Comparison of ENCODE assay signal across 11 cellular contexts in the genomic region with DNA sequence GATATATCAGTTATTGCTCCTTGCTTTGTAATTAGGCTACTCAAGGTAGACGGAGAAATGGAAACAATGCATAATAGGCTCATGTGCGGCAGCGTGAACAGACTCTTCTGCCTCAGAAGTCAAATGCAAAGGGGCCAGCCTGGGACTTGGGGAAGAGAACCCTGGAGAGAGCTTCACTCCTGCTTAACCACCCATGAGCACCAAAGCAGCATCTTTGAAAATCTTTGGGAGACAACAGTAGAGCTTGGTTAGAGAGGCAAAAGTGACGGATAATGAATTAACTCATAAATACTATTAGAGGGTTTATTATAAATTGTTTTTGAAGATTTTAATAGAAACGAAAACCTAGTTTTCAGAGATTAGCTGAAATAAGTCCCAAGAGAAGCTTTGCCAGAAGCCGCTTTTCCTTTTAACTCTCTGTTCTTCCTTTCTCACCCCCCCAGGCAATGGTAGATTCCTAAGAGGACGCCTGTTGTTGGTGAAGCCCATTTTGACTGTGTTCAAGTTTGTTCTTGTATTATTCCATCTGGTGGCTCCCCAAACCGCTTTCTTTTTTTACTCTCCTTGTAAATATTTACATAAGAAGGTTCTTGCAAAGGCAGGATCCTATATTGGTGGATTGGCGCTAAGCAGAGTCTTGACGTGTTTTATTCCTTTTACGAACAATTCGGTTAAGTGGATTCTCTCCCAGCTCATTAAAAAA.
DNase-seq lines count a peak whose midpoint lies in the region; ATAC-seq and TF ChIP-seq lines count a peak whose summit lies in the region.
"Had no signal": no experiment of that assay in that cellular context is flagged by ENCODE, and none has a peak within 500 bp of the region (broad histone marks: within the 10 kb centered on the region; RNA-seq: fewer than 3 reads in every experiment).

No MANE protein-coding gene starts in this region.

- no peak for TF ChIP-seq CTCF in choroid plexus epithelial cell (conservative IDR thresholded peaks at IDR 0.05; ENCODE audit: low read depth, low read length)

- no peak overlapping the region for H3K4me3 ChIP-seq in choroid plexus epithelial cell (ENCODE audit: low read depth, low read length)
- H3K4me3 ChIP-seq: left ventricle myocardium inferior had no signal

- ATAC-seq in sciatic nerve (peak; percentile 62), GM18907 (IDR thresholded peaks at IDR 0.05; ENCODE audit: unreplicated experiment) (no peak)

- peak; percentile 29 for DNase-seq in EH (ENCODE audit: low read depth)
- DNase-seq in NCI-H2107 treated with DMSO at 0.1 percent for 48 hours (lab: John Stamatoyannopoulos, UW; ENCODE audit: unreplicated experiment): peak; percentile 89
- peak; percentile 24 for DNase-seq in choroid plexus epithelial cell (ENCODE audit: low read depth)
- DNase-seq in sciatic nerve (ENCODE audit: low spot score): no peak
- no peak for DNase-seq in NCI-H2227 treated with DMSO at 0.1 percent for 48 hours (lab: John Stamatoyannopoulos, UW)
- no peak for DNase-seq in midbrain (lab: John Stamatoyannopoulos, UW)
- no peak for DNase-seq in activated effector memory CD4-positive, alpha-beta T cell treated with Interleukin-2 at 50 U/mL for 16 hours
- DNase-seq: glutamatergic neuron, Karpas-422, left ventricle myocardium inferior had no signal

- intact Hi-C loops in sciatic nerve (cut with DNase I): no loop called here

Comparison
In these comparisons a context has a peak if more than half of its experiments do, and no peak if none do; other contexts are left out.
1. DNase-seq: peak in EH (single experiment), NCI-H2107 treated with DMSO at 0.1 percent for 48 hours (single experiment) and choroid plexus epithelial cell (single experiment); none in sciatic nerve (single experiment), NCI-H2227 treated with DMSO at 0.1 percent for 48 hours (single experiment), midbrain (single experiment) and activated effector memory CD4-positive, alpha-beta T cell treated with Interleukin-2 at 50 U/mL for 16 hours (single experiment).